26 cellular contexts compared by ENCODE assay signal in the genomic region with DNA sequence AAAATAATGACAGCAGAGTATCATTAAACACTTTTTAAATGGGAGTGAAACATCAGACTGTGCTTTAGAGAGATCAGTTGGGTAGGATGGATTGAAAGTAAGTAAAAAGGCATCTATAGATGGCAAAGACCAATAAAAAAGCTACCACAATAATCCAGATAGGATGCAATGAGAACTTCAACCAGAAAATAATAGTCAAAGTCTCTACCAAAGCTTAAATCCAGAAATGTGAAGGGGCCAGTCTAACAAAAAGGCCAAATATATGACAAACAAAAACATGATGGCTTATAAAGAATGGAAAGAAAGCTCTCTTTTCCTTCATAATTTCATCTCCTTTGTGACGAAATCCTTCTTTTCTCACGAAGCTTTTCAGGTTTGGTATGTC. TPM values are rescaled to one million over a fixed set of nuclear protein-coding genes. Genes with fewer than 3 reads are reported as not detected.
A peak's percentile ranks its signal among the peaks of the same experiment; 100 is the strongest.
DNase-seq lines count a peak whose midpoint lies in the region; ATAC-seq, FAIRE-seq and TF ChIP-seq lines count a peak whose summit lies in the region.
"Had no signal": no experiment of that assay in that cellular context is flagged by ENCODE, and none has a peak within 500 bp of the region (broad histone marks: within the 10 kb centered on the region; RNA-seq: fewer than 3 reads in every experiment).

No MANE protein-coding gene starts in this region.

- H3K36me3 Mint-ChIP-seq in Caco-2 (ENCODE audit: insufficient read depth, unreplicated experiment), result peaks cover 19% of the 10 kb centered on the region
- H3K36me3 Mint-ChIP-seq in activated CD8-positive, alpha-beta T cell treated with anti-CD3 and anti-CD28 coated beads for 36 hours (ENCODE audit: low read depth), result peaks cover 17% of the 10 kb centered on the region

- no peaks in the 10 kb centered on the region for H3K36me3 ChIP-seq in Caco-2 (ENCODE audit: control insufficient read depth, insufficient read depth, low read length)
- peaks cover 9% of the 10 kb centered on the region; the same call in 1 of the 2 replicates for H3K36me3 ChIP-seq in PC-3 (ENCODE audit: low read depth, low read length)
- H3K36me3 ChIP-seq: suprapubic skin had no signal

- no peaks in the 10 kb centered on the region for H3K9me3 ChIP-seq in A549
- no peaks in the 10 kb centered on the region for H3K9me3 ChIP-seq in Caco-2
- H3K9me3 ChIP-seq in PC-3 (ENCODE audit: low read length), result no peaks in the 10 kb centered on the region
- H3K9me3 ChIP-seq: suprapubic skin had no signal

- H3K9me2 ChIP-seq in PC-3 (replicated peaks; ENCODE audit: low read length), result no peaks in the 10 kb centered on the region

- no peak for TF ChIP-seq RAD21 in A549 (conservative IDR thresholded peaks at IDR 0.05 in 1 of 2, IDR thresholded peaks at IDR 0.05 in 1 of 2)

- WGBS in A549 (ENCODE audit: missing lambda C conversion rate), result 71% methylated on average over 2 of the region's 2 CpGs

- H3F3A ChIP-seq in PC-3 (ENCODE audit: low read length, unreplicated experiment), result no peaks in the 10 kb centered on the region

- H3K27ac ChIP-seq in A549, result no peak overlapping the region
- no peak overlapping the region for H3K27ac ChIP-seq in PC-3 (ENCODE audit: low read length)
- H3K27ac ChIP-seq: C4-2B, parathyroid adenoma, suprapubic skin had no signal

- H3K9ac ChIP-seq in PC-3 (ENCODE audit: low read length), result no peak overlapping the region
- H3K9ac ChIP-seq: parathyroid adenoma had no signal

- H3K4me1 Mint-ChIP-seq in Caco-2 (ENCODE audit: low read depth, unreplicated experiment), result peaks cover 52% of the 10 kb centered on the region
- H3K4me1 Mint-ChIP-seq in activated CD8-positive, alpha-beta T cell treated with anti-CD3 and anti-CD28 coated beads for 36 hours (ENCODE audit: low read depth), result peaks cover 78% of the 10 kb centered on the region

- H3K9me3 Mint-ChIP-seq in Caco-2 (ENCODE audit: unreplicated experiment), result no peaks in the 10 kb centered on the region
- no peaks in the 10 kb centered on the region for H3K9me3 Mint-ChIP-seq in activated CD8-positive, alpha-beta T cell treated with anti-CD3 and anti-CD28 coated beads for 36 hours
- H3K9me3 Mint-ChIP-seq: activated T-helper 17 cell treated with anti-CD3 and anti-CD28 coated beads, Interleukin-2, amount 50 U/mL, for 72 hours had no signal

- POLR2A ChIA-PET in A549 (lab: Yijun Ruan, JAX) (interaction anchor here (3.9 kb wide), 1 partner anchor 12 kb away, joined by 15 read pairs; a partner anchor contains a TSS), Caco-2 (lab: Charles Lee) (no interaction called here), PC-3 (lab: Charles Lee; ENCODE audit: unreplicated experiment) (no interaction called here)
- POLR2A ChIA-PET in activated CD8-positive, alpha-beta T cell treated with anti-CD3 and anti-CD28 coated beads for 36 hours (lab: Charles Lee), result interaction anchor here (0.6 to 1.1 kb wide), 4 partner anchors 8 to 124 kb away, joined by 3 to 6 read pairs (median 4); a partner anchor contains a TSS

- BruUV-seq in Caco-2 (replicated peaks; lab: Mats Ljungman, UMichigan) (no TSS peak), PC-3 (replicated peaks; lab: Mats Ljungman, UMichigan) (no TSS peak)

- no peak overlapping the region for H3K4me3 Mint-ChIP-seq in Caco-2 (ENCODE audit: unreplicated experiment)
- H3K4me3 Mint-ChIP-seq in activated CD8-positive, alpha-beta T cell treated with anti-CD3 and anti-CD28 coated beads for 36 hours, result no peak overlapping the region
- H3K4me3 Mint-ChIP-seq: activated CD4-positive, alpha-beta T cell treated with anti-CD3 and anti-CD28 coated beads for 36 hours had no signal

- no peak for TF ChIP-seq EP300 in A549 (IDR thresholded peaks at IDR 0.05)

- ATAC-seq in A549 (no peak), PC-3 (no peak), HG03378 (IDR thresholded peaks at IDR 0.05; ENCODE audit: unreplicated experiment) (no peak)
- ATAC-seq in activated CD8-positive, alpha-beta T cell treated with anti-CD3 and anti-CD28 coated beads for 36 hours, result no peak
- ATAC-seq: activated CD4-positive, alpha-beta T cell treated with anti-CD3 and anti-CD28 coated beads for 36 hours; activated T-helper 17 cell treated with anti-CD3 and anti-CD28 coated beads, Interleukin-2, amount 50 U/mL, for 72 hours; sciatic nerve had no signal

- no peak for TF ChIP-seq POLR2A in A549 (IDR thresholded peaks at IDR 0.05; ENCODE audit: low read length)

- H3K27me3 ChIP-seq in Caco-2 (replicated peaks; ENCODE audit: control insufficient read depth, insufficient read depth, low read length), result no peaks in the 10 kb centered on the region
- no peaks in the 10 kb centered on the region for H3K27me3 ChIP-seq in PC-3 (ENCODE audit: low read length)
- H3K27me3 ChIP-seq: suprapubic skin had no signal

- H2AFZ ChIP-seq in PC-3 (ENCODE audit: low read length), result no peak overlapping the region
- H2AFZ ChIP-seq: parathyroid adenoma had no signal

- CTCF ChIA-PET in A549 (lab: Yijun Ruan, JAX) (interaction anchor here (0.6 to 19.7 kb wide), 13 partner anchors 10 to 820 kb away, joined by 3 to 205 read pairs (median 5); a partner anchor contains a TSS), Caco-2 (lab: Charles Lee) (interaction anchor here (0.7 to 1.6 kb wide), 2 partner anchors 9 to 12 kb away, joined by 3 to 9 read pairs; a partner anchor contains a TSS), PC-3 (lab: Charles Lee) (interaction anchor here (0.9 kb wide), 1 partner anchor 12 kb away, joined by 4 read pairs; a partner anchor contains a TSS)
- CTCF ChIA-PET in activated CD8-positive, alpha-beta T cell treated with anti-CD3 and anti-CD28 coated beads for 36 hours (lab: Charles Lee), result interaction anchor here (0.9 to 3.6 kb wide), 7 partner anchors 9 to 61 kb away, joined by 3 to 24 read pairs (median 4); a partner anchor contains a TSS

- no peak for DNase-seq in A549 (ENCODE audit: low read depth in 1 of 2, low spot score in 1 of 2)
- DNase-seq in Caco-2, result no peak
- no peak for DNase-seq in activated CD8-positive, alpha-beta T cell treated with anti-CD3 and anti-CD28 coated beads for 36 hours
- DNase-seq in fibroblast of villous mesenchyme (ENCODE audit: low read depth), result peak; percentile 42
- DNase-seq in NCI-H187 (lab: John Stamatoyannopoulos, UW), result no peak
- DNase-seq in PC-3, result no peak
- DNase-seq in GM03348 (ENCODE audit: low spot score), result no peak
- DNase-seq: ACHN; activated CD4-positive, alpha-beta T cell treated with anti-CD3 and anti-CD28 coated beads for 36 hours; amygdala; foreskin melanocyte; NCI-H1105; NCI-H510A; NK-92 treated with Interleukin-12 subunit alpha and Interleukin-12 subunit beta, amount 100 ng/mL, for 24 hours; RPMI8226; stimulated activated CD4-positive, alpha-beta T cell treated with anti-CD3 and anti-CD28 coated beads, Interleukin-15, amount 100 ng/mL, for 24 hours had no signal

- H3K79me2 ChIP-seq in PC-3 (ENCODE audit: low read length), result peaks cover 100% of the 10 kb centered on the region

- H3K27me3 Mint-ChIP-seq in Caco-2 (ENCODE audit: insufficient read depth, unreplicated experiment), result no peaks in the 10 kb centered on the region
- H3K27me3 Mint-ChIP-seq in activated CD8-positive, alpha-beta T cell treated with anti-CD3 and anti-CD28 coated beads for 36 hours, result no peaks in the 10 kb centered on the region
- H3K27me3 Mint-ChIP-seq: activated CD4-positive, alpha-beta T cell treated with anti-CD3 and anti-CD28 coated beads for 36 hours; activated T-helper 17 cell treated with anti-CD3 and anti-CD28 coated beads, Interleukin-2, amount 50 U/mL, for 72 hours had no signal

- peak; percentile 28 for FAIRE-seq in A549 (lab: Jason Lieb, UNC)
- FAIRE-seq: GM12891, H54, kidney, urothelium cell line had no signal

- H3K4me2 ChIP-seq in A549, result no peak overlapping the region
- no peak overlapping the region for H3K4me2 ChIP-seq in PC-3 (ENCODE audit: low read length)

- H3K4me1 ChIP-seq in A549 (peaks cover 69% of the 10 kb centered on the region), Caco-2 (peaks cover 5% of the 10 kb centered on the region; the same call in 1 of the 2 replicates), PC-3 (ENCODE audit: insufficient read depth, low read length) (peaks cover 20% of the 10 kb centered on the region)

- H3K4me3 ChIP-seq in A549 (no peak overlapping the region), Caco-2 (ENCODE audit: low read depth, low read length) (no peak overlapping the region), fibroblast of villous mesenchyme (ENCODE audit: low read depth, low read length) (no peak overlapping the region), PC-3 (ENCODE audit: low read length) (no peak overlapping the region)
- H3K4me3 ChIP-seq: suprapubic skin had no signal

- intact Hi-C loops in Caco-2 (cut with micrococcal nuclease; ENCODE audit: unreplicated experiment) (no loop called here), PC-3 (cut with micrococcal nuclease) (loop anchor here (5.0 kb wide), 1 partner anchor 74 kb away; no protein-coding TSS in a partner anchor)
- intact Hi-C loops in activated CD8-positive, alpha-beta T cell treated with anti-CD3 and anti-CD28 coated beads for 36 hours (cut with micrococcal nuclease), result no loop called here

- H4K20me1 ChIP-seq in PC-3 (ENCODE audit: low read length), result peaks cover 82% of the 10 kb centered on the region

- H3K27ac Mint-ChIP-seq in Caco-2 (ENCODE audit: unreplicated experiment), result peak overlapping the region; percentile 36
- H3K27ac Mint-ChIP-seq in activated CD8-positive, alpha-beta T cell treated with anti-CD3 and anti-CD28 coated beads for 36 hours, result peak overlapping the region; percentile 41
- H3K27ac Mint-ChIP-seq: activated CD4-positive, alpha-beta T cell treated with anti-CD3 and anti-CD28 coated beads for 36 hours had no signal

- TF ChIP-seq CTCF in A549 (IDR thresholded peaks at IDR 0.05) (no peak), Caco-2 (IDR thresholded peaks at IDR 0.05; ENCODE audit: insufficient read depth in 1 of 2, low read depth in 1 of 2, low read length in 1 of 2, severe bottlenecking in 1 of 2, unreplicated experiment in 1 of 2) (no peak), fibroblast of villous mesenchyme (IDR thresholded peaks at IDR 0.05; ENCODE audit: insufficient read depth, low read depth, low read length) (no peak), PC-3 (conservative IDR thresholded peaks at IDR 0.05; ENCODE audit: low read depth, low read length) (no peak)
- no peak for TF ChIP-seq CTCF in activated CD8-positive, alpha-beta T cell treated with anti-CD3 and anti-CD28 coated beads for 36 hours (IDR thresholded peaks at IDR 0.05)

TF ChIP-seq in A549, 52 proteins besides CTCF, POLR2A, EP300 and RAD21 (continues in another document):
- no peak for TF ChIP-seq NPAS2 (CRISPR knock-in tag; IDR thresholded peaks at IDR 0.05; ENCODE audit: borderline replicate concordance)
- no peak for TF ChIP-seq CBX8 (IDR thresholded peaks at IDR 0.05)
- no peak for TF ChIP-seq RARB (CRISPR knock-in tag; IDR thresholded peaks at IDR 0.05)
- TF ChIP-seq HOXA7 (CRISPR knock-in tag; IDR thresholded peaks at IDR 0.05), result no peak

RNA-seq across cellular contexts. Expression of a gene that starts 12.3 kb away (rescaled TPM):
- polyA plus RNA-seq in A549 (2011; rRNA removed) (27.9 and 52.4 TPM in 2 replicates), A549 (2017; fragmentation: RNase III; extraction: RNeasy Plus Mini Kit Qiagen cat#74134 plus additional on column Dnase treatment) (21.4 to 26.0 TPM (median 22.6 TPM) in 3 replicates)
- polyA plus RNA-seq in A549 (2012; cell fraction: cytosol; rRNA removed), result 8.6 and 10.8 TPM in 2 replicates
- polyA plus RNA-seq in A549 (2012; cell fraction: nucleus; rRNA removed), result 28.6 and 58.2 TPM in 2 replicates
- 164 and 170 TPM in 2 replicates for polyA minus RNA-seq in A549 (2011; rRNA and poly(A)+ RNA removed)
- total RNA-seq in Caco-2 (2022) (83.0 and 88.9 TPM in 2 replicates), fibroblast of villous mesenchyme (126 and 171 TPM in 2 replicates), PC-3 (2014; rRNA removed) (47.6 and 63.2 TPM in 2 replicates)
- 10 to 100 TPM; 54.4 to 55.3 TPM for total RNA-seq in activated CD8-positive, alpha-beta T cell treated with anti-CD3 and anti-CD28 coated beads for 36 hours

Comparison
In these comparisons a context has a peak if more than half of its experiments do, and no peak if none do; other contexts are left out.
1. POLR2A ChIA-PET loops: an anchor here in A549 (3.9 kb wide) and activated CD8-positive, alpha-beta T cell treated with anti-CD3 and anti-CD28 coated beads for 36 hours (0.6 to 1.1 kb wide); none called in Caco-2 and PC-3.